In genomic region chr9:112218908-112219307, GRCh38 we compare ENCODE assay signal across 10 cellular contexts. TPM values are rescaled to one million over a fixed set of nuclear protein-coding genes. Genes with fewer than 3 reads are reported as not detected.
A peak's percentile ranks its signal among the peaks of the same experiment; 100 is the strongest.
DNase-seq lines count a peak whose midpoint lies in the region; ATAC-seq and TF ChIP-seq lines count a peak whose summit lies in the region.
"Had no signal": no experiment of that assay in that cellular context is flagged by ENCODE, and none has a peak within 500 bp of the region (broad histone marks: within the 10 kb centered on the region; RNA-seq: fewer than 3 reads in every experiment).

No MANE protein-coding gene starts in this region.

- H3K36me3 ChIP-seq in Karpas-422 (ENCODE audit: insufficient read depth, low read length), result peaks cover 5% of the 10 kb centered on the region; the same call in 1 of the 2 replicates

- H3K9me2 ChIP-seq in Karpas-422 (replicated peaks; ENCODE audit: insufficient read depth, low read length), result no peaks in the 10 kb centered on the region

- H3K9me3 Mint-ChIP-seq in activated naive CD4-positive, alpha-beta T cell treated with anti-CD3 and anti-CD28 coated beads, Interleukin-2, amount 10 ng/mL, durations not matched to agents 7 days and 5 days, result no peaks in the 10 kb centered on the region

- no peak overlapping the region for H2AFZ ChIP-seq in Karpas-422 (ENCODE audit: low read length)

- H3K79me2 ChIP-seq in Karpas-422 (ENCODE audit: low read length), result peaks cover 14% of the 10 kb centered on the region; the same call in 1 of the 2 replicates

- no peak overlapping the region for H3K4me3 Mint-ChIP-seq in activated naive CD4-positive, alpha-beta T cell treated with anti-CD3 and anti-CD28 coated beads, Interleukin-2, amount 10 ng/mL, durations not matched to agents 7 days and 5 days

- peak; percentile 27 for DNase-seq in activated naive CD4-positive, alpha-beta T cell treated with anti-CD3 and anti-CD28 coated beads, Interleukin-2, amount 10 ng/mL, durations not matched to agents 7 days and 5 days
- DNase-seq in activated naive CD4-positive, alpha-beta T cell (lab: John Stamatoyannopoulos, UW), result no peak
- DNase-seq in Karpas-422 (peak; percentile 76), COLO668 (lab: John Stamatoyannopoulos, UW; ENCODE audit: unreplicated experiment) (no peak), NCI-H146 treated with DMSO at 0.1 percent for 48 hours (lab: John Stamatoyannopoulos, UW; ENCODE audit: unreplicated experiment) (no peak)
- no peak for DNase-seq in stimulated activated naive CD8-positive, alpha-beta T cell treated with anti-CD3 and anti-CD28 coated beads, Interleukin-15, Interleukin-2, amounts not matched to agents 100 U/mL and 50 U/mL, for 24 hours
- DNase-seq: sigmoid colon had no signal

- H3K36me3 Mint-ChIP-seq in activated naive CD4-positive, alpha-beta T cell treated with anti-CD3 and anti-CD28 coated beads, Interleukin-2, amount 10 ng/mL, durations not matched to agents 7 days and 5 days, result peaks cover 50% of the 10 kb centered on the region

- ATAC-seq in HG02678 (IDR thresholded peaks at IDR 0.05; ENCODE audit: unreplicated experiment), result peak; percentile 96
- peak; percentile 92 for ATAC-seq in stimulated activated naive CD8-positive, alpha-beta T cell treated with anti-CD3 and anti-CD28 coated beads, Interleukin-15, Interleukin-2, amounts not matched to agents 100 U/mL and 50 U/mL, for 24 hours
- no peak for ATAC-seq in SK-N-SH treated with all-trans-retinoic acid at 6 μM for 48 hours

- H3K27me3 ChIP-seq in Karpas-422 (ENCODE audit: low read length), result no peaks in the 10 kb centered on the region
- H3K27me3 ChIP-seq: breast epithelium, sigmoid colon had no signal

- peak overlapping the region; percentile 54 for H3K9ac ChIP-seq in Karpas-422 (ENCODE audit: low read length)

- no peaks in the 10 kb centered on the region for H4K20me1 ChIP-seq in Karpas-422 (ENCODE audit: insufficient read depth, low read depth, low read length)

- peak overlapping the region; percentile 77 for H3K27ac ChIP-seq in Karpas-422 (ENCODE audit: low read length)
- H3K27ac ChIP-seq: breast epithelium, sigmoid colon had no signal

- no peaks in the 10 kb centered on the region for H3K9me3 ChIP-seq in Karpas-422 (ENCODE audit: low read length)
- H3K9me3 ChIP-seq: breast epithelium, sigmoid colon had no signal

- H3K27me3 Mint-ChIP-seq in activated naive CD4-positive, alpha-beta T cell treated with anti-CD3 and anti-CD28 coated beads, Interleukin-2, amount 10 ng/mL, durations not matched to agents 7 days and 5 days, result no peaks in the 10 kb centered on the region

- peak overlapping the region; percentile 65 for H3K4me2 ChIP-seq in Karpas-422 (ENCODE audit: low read depth, low read length, poor library complexity, severe bottlenecking)

- H3K4me3 ChIP-seq in Karpas-422 (ENCODE audit: low read length), result peak overlapping the region; percentile 40
- H3K4me3 ChIP-seq: breast epithelium, sigmoid colon had no signal

- peaks cover 21% of the 10 kb centered on the region for H3K4me1 Mint-ChIP-seq in activated naive CD4-positive, alpha-beta T cell treated with anti-CD3 and anti-CD28 coated beads, Interleukin-2, amount 10 ng/mL, durations not matched to agents 7 days and 5 days

- peak overlapping the region; percentile 53 for H3K27ac Mint-ChIP-seq in activated naive CD4-positive, alpha-beta T cell treated with anti-CD3 and anti-CD28 coated beads, Interleukin-2, amount 10 ng/mL, durations not matched to agents 7 days and 5 days

- CTCF ChIA-PET in activated naive CD4-positive, alpha-beta T cell treated with anti-CD3 and anti-CD28 coated beads, Interleukin-2, amount 10 ng/mL, durations not matched to agents 7 days and 5 days (lab: Charles Lee), result interaction anchor here (0.7 to 1.2 kb wide), 5 partner anchors 15 to 148 kb away, joined by 3 to 4 read pairs (median 3); partner anchors contain the start of gene PTBP3

- peaks cover 38% of the 10 kb centered on the region for H3K4me1 ChIP-seq in Karpas-422 (ENCODE audit: low read length)
- H3K4me1 ChIP-seq: breast epithelium, sigmoid colon had no signal

TF ChIP-seq in SK-N-SH treated with all-trans-retinoic acid at 6 μM for 48 hours, 23 proteins besides CTCF, POLR2A, EP300 and RAD21:
- TF ChIP-seq, protein P1, sequence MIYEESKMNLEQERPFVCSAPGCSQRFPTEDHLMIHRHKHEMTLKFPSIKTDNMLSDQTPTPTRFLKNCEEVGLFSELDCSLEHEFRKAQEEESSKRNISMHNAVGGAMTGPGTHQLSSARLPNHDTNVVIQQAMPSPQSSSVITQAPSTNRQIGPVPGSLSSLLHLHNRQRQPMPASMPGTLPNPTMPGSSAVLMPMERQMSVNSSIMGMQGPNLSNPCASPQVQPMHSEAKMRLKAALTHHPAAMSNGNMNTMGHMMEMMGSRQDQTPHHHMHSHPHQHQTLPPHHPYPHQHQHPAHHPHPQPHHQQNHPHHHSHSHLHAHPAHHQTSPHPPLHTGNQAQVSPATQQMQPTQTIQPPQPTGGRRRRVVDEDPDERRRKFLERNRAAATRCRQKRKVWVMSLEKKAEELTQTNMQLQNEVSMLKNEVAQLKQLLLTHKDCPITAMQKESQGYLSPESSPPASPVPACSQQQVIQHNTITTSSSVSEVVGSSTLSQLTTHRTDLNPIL (CRISPR knock-in tag; IDR thresholded peaks at IDR 0.05; ENCODE audit: low read depth), result no peak
- TF ChIP-seq ARNTL (CRISPR knock-in tag; IDR thresholded peaks at IDR 0.05; ENCODE audit: borderline replicate concordance, low read depth) (no peak), SNAI2 (CRISPR knock-in tag; IDR thresholded peaks at IDR 0.05) (no peak), RARB (CRISPR knock-in tag; IDR thresholded peaks at IDR 0.05) (no peak), CSDC2 (CRISPR knock-in tag; IDR thresholded peaks at IDR 0.05) (no peak), ISL1 (CRISPR knock-in tag; IDR thresholded peaks at IDR 0.05) (no peak), BACH2 (CRISPR knock-in tag; IDR thresholded peaks at IDR 0.05; ENCODE audit: borderline replicate concordance) (no peak)
- TF ChIP-seq, protein P2, sequence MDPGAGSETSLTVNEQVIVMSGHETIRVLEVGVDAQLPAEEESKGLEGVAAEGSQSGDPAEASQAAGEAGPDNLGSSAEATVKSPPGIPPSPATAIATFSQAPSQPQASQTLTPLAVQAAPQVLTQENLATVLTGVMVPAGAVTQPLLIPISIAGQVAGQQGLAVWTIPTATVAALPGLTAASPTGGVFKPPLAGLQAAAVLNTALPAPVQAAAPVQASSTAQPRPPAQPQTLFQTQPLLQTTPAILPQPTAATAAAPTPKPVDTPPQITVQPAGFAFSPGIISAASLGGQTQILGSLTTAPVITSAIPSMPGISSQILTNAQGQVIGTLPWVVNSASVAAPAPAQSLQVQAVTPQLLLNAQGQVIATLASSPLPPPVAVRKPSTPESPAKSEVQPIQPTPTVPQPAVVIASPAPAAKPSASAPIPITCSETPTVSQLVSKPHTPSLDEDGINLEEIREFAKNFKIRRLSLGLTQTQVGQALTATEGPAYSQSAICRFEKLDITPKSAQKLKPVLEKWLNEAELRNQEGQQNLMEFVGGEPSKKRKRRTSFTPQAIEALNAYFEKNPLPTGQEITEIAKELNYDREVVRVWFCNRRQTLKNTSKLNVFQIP (CRISPR knock-in tag; IDR thresholded peaks at IDR 0.05; ENCODE audit: borderline replicate concordance, low read depth), result no peak

RNA-seq across cellular contexts. Expression of gene SUSD1, which starts 43.8 kb away (rescaled TPM):
- 14.5 and 17.2 TPM in 2 replicates for total RNA-seq in Karpas-422 (2014; rRNA removed; shearing (Covaris generic); ENCODE audit: low replicate concordance)

Comparison
In these comparisons a context has a peak if more than half of its experiments do, and no peak if none do; other contexts are left out.
1. DNase-seq: peak in activated naive CD4-positive, alpha-beta T cell treated with anti-CD3 and anti-CD28 coated beads, Interleukin-2, amount 10 ng/mL, durations not matched to agents 7 days and 5 days (single experiment) and Karpas-422 (single experiment); none in activated naive CD4-positive, alpha-beta T cell (0 of 4), stimulated activated naive CD8-positive, alpha-beta T cell treated with anti-CD3 and anti-CD28 coated beads, Interleukin-15, Interleukin-2, amounts not matched to agents 100 U/mL and 50 U/mL, for 24 hours (single experiment), COLO668 (single experiment) and NCI-H146 treated with DMSO at 0.1 percent for 48 hours (single experiment).